Comparison of ENCODE assay signal across 8 cellular contexts in the genomic region with DNA sequence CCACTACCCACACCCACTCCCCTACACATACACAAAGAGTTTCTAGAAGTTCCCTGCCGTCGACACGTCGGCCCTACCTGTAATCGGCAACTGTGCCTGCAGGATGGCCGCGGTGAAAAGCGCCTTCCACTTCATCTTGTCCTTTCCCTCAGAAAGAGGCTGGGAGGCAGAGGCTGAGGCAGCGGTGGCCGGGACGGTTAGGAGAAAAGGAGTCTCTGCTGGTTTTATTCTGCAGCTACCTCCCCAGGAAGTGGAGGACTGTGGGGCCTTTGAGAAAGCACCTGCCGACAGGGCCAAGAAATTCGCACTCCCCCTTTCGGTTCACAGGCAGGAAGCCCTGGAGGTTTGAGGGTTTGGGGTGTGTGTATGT. TPM values are rescaled to one million over a fixed set of nuclear protein-coding genes. Genes with fewer than 3 reads are reported as not detected.
A peak's percentile ranks its signal among the peaks of the same experiment; 100 is the strongest.
DNase-seq lines count a peak whose midpoint lies in the region; ATAC-seq and TF ChIP-seq lines count a peak whose summit lies in the region.

CD247 (minus strand) TSS at position 199 of the 370 bp plus-strand sequence; CDS start at position 135, 64 bp downstream.

- ATAC-seq in GM21529 (IDR thresholded peaks at IDR 0.05; ENCODE audit: unreplicated experiment) (no peak), GM18520 (IDR thresholded peaks at IDR 0.05; ENCODE audit: unreplicated experiment) (no peak)

- CTCF ChIA-PET in activated CD4-positive, alpha-beta memory T cell treated with anti-CD3 and anti-CD28 coated beads, Interleukin-2, amount 10 ng/mL, durations not matched to agents 7 days and 5 days (lab: Charles Lee) = interaction anchor here (0.5 to 6.6 kb wide), 31 partner anchors 10 to 612 kb away, joined by 3 to 84 read pairs (median 5); partner anchors contain the start of genes CREG1 and POU2F1

- TF ChIP-seq CTCF in GM20000 (IDR thresholded peaks at IDR 0.05; ENCODE audit: extremely low read depth, missing control alignments) (no peak), colonic mucosa (IDR thresholded peaks at IDR 0.05) (no peak)

- POLR2A ChIA-PET in activated CD4-positive, alpha-beta memory T cell treated with anti-CD3 and anti-CD28 coated beads, Interleukin-2, amount 10 ng/mL, durations not matched to agents 7 days and 5 days (lab: Charles Lee) = interaction anchor here (0.8 to 6.1 kb wide), 27 partner anchors 9 to 643 kb away, joined by 3 to 149 read pairs (median 10); partner anchors contain the start of genes POU2F1 and TADA1

- no peaks in the 10 kb centered on the region for H3K9me3 Mint-ChIP-seq in activated CD4-positive, alpha-beta memory T cell treated with anti-CD3 and anti-CD28 coated beads, Interleukin-2, amount 10 ng/mL, durations not matched to agents 7 days and 5 days

- H3K4me3 ChIP-seq in colonic mucosa = peak within 1 kb of the TSS; percentile 16

- no peaks in the 10 kb centered on the region for H3K9me3 ChIP-seq in colonic mucosa

- H3K4me1 Mint-ChIP-seq in activated CD4-positive, alpha-beta memory T cell treated with anti-CD3 and anti-CD28 coated beads, Interleukin-2, amount 10 ng/mL, durations not matched to agents 7 days and 5 days = peaks cover 41% of the 10 kb centered on the region

- no peaks in the 10 kb centered on the region for H3K27me3 ChIP-seq in colonic mucosa

- peak within 1 kb of the TSS; percentile 14 to 43 for H3K9ac ChIP-seq in colonic mucosa (ENCODE audit: low read depth in 2 of 2, low read length in 2 of 2)

- H3K27me3 Mint-ChIP-seq in activated CD4-positive, alpha-beta memory T cell treated with anti-CD3 and anti-CD28 coated beads, Interleukin-2, amount 10 ng/mL, durations not matched to agents 7 days and 5 days = peaks cover 11% of the 10 kb centered on the region

- no peaks in the 10 kb centered on the region for H3K36me3 ChIP-seq in colonic mucosa

- peak within 1 kb of the TSS; percentile 25 for H3K27ac ChIP-seq in colonic mucosa

- H3K4me1 ChIP-seq in colonic mucosa = no peaks in the 10 kb centered on the region

- H3K36me3 Mint-ChIP-seq in activated CD4-positive, alpha-beta memory T cell treated with anti-CD3 and anti-CD28 coated beads, Interleukin-2, amount 10 ng/mL, durations not matched to agents 7 days and 5 days (ENCODE audit: low read depth) = peaks cover 50% of the 10 kb centered on the region

- H3K27ac Mint-ChIP-seq in activated CD4-positive, alpha-beta memory T cell treated with anti-CD3 and anti-CD28 coated beads, Interleukin-2, amount 10 ng/mL, durations not matched to agents 7 days and 5 days = peak within 1 kb of the TSS; percentile 99

- H3K4me3 Mint-ChIP-seq in activated CD4-positive, alpha-beta memory T cell treated with anti-CD3 and anti-CD28 coated beads, Interleukin-2, amount 10 ng/mL, durations not matched to agents 7 days and 5 days = peak within 1 kb of the TSS; percentile 99

- DNase-seq in GM20000 (ENCODE audit: low spot score) (peak; percentile 41), colonic mucosa (no peak), cerebellar cortex (ENCODE audit: low spot score) (no peak), hippocampal formation (lab: John Stamatoyannopoulos, UW) (no peak)
- peak; percentile 84 for DNase-seq in activated CD4-positive, alpha-beta memory T cell treated with anti-CD3 and anti-CD28 coated beads, Interleukin-2, amount 10 ng/mL, durations not matched to agents 7 days and 5 days
- DNase-seq in stimulated activated CD4-positive, alpha-beta T cell treated with anti-CD3 and anti-CD28 coated beads, TNF-alpha, amount 100 ng/mL, for 4 hours (ENCODE audit: low read depth in 3 of 3) = peak; percentile 45 to 61 (median 47)

- intact Hi-C loops in colonic mucosa (cut with DNase I) = no loop called here

RNA-seq across cellular contexts. Expression of gene CD247, which starts in this region (rescaled TPM):
- 100 to 1,000 TPM; 239 to 242 TPM for total RNA-seq in activated CD4-positive, alpha-beta memory T cell treated with anti-CD3 and anti-CD28 coated beads, Interleukin-2, amount 10 ng/mL, durations not matched to agents 7 days and 5 days
- total RNA-seq in colonic mucosa = 1 to 10 TPM; 2.6 to 4.9 TPM

Comparison
In these comparisons a context has a peak if more than half of its experiments do, and no peak if none do; other contexts are left out.
1. RNA of gene CD247 (total RNA-seq): 239 to 242 TPM in activated CD4-positive, alpha-beta memory T cell treated with anti-CD3 and anti-CD28 coated beads, Interleukin-2, amount 10 ng/mL, durations not matched to agents 7 days and 5 days; 2.6 to 4.9 TPM in colonic mucosa; every median in the first group is over 10 times any median in the second.
2. DNase-seq: peak in GM20000 (single experiment), activated CD4-positive, alpha-beta memory T cell treated with anti-CD3 and anti-CD28 coated beads, Interleukin-2, amount 10 ng/mL, durations not matched to agents 7 days and 5 days (single experiment) and stimulated activated CD4-positive, alpha-beta T cell treated with anti-CD3 and anti-CD28 coated beads, TNF-alpha, amount 100 ng/mL, for 4 hours (3 of 3); none in colonic mucosa (single experiment), cerebellar cortex (single experiment) and hippocampal formation (0 of 2).